ENCODE assay signal across 8 cellular contexts in the genomic region with DNA sequence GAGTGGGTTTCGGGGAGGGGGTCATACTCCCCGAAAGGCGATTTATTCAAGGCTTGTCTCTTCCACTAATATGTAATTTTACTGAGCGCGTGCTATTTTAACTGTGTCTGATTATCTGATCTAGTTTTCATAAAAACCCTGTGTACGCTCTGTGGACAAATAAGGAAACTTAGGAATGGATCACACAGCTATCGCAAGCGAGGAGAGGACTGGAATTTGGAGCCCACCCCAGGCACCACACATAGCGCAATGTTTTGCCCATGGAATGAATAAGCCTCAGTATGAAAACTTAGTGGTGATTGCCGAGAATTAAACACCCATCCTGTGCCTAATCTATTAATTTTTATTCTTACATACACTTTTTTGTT. TPM values are rescaled to one million over a fixed set of nuclear protein-coding genes. Genes with fewer than 3 reads are reported as not detected.
DNase-seq lines count a peak whose midpoint lies in the region; ATAC-seq and TF ChIP-seq lines count a peak whose summit lies in the region.

No MANE protein-coding gene starts in this region.

- intact Hi-C loops in left ventricle myocardium inferior (cut with micrococcal nuclease), result no loop called here

- H3K4me1 ChIP-seq in BLaER1 treated with 17β-estradiol and CSF1 and Interleukin-3, amounts not matched to agents 10 nM and 100 nM, result peaks cover 27 to 49% (median 42%) of the 10 kb centered on the region in 10 experiments
- H3K4me1 ChIP-seq in left ventricle myocardium inferior (peaks cover 43% of the 10 kb centered on the region), skeletal muscle satellite cell (ENCODE audit: control insufficient read depth, insufficient read depth, low read length) (peaks cover 19% of the 10 kb centered on the region)

- H3K27ac ChIP-seq in BLaER1 treated with 17β-estradiol and CSF1 and Interleukin-3, amounts not matched to agents 10 nM and 100 nM, result peak overlapping the region; percentile 71 to 92 (median 85)
- H3K27ac ChIP-seq in left ventricle myocardium inferior (replicated peaks), result peak overlapping the region; percentile 95

- peaks cover 36% of the 10 kb centered on the region for H3K4me1 Mint-ChIP-seq in activated CD8-positive, alpha-beta T cell treated with anti-CD3 and anti-CD28 coated beads, Interleukin-2, amount 10 ng/mL, durations not matched to agents 7 days and 5 days (ENCODE audit: low read depth)

- H3K9ac ChIP-seq in BLaER1 treated with 17β-estradiol and CSF1 and Interleukin-3, amounts not matched to agents 10 nM and 100 nM, result peak overlapping the region; percentile 89 to 97 (median 93)
- H3K9ac ChIP-seq in skeletal muscle satellite cell (ENCODE audit: low read depth, low read length), result peak overlapping the region; percentile 95

- no peaks in the 10 kb centered on the region for H3K9me3 ChIP-seq in BLaER1 treated with 17β-estradiol and CSF1 and Interleukin-3, amounts not matched to agents 10 nM and 100 nM (replicated peaks in 1 of 11)
- H3K9me3 ChIP-seq in left ventricle myocardium inferior (replicated peaks) (no peaks in the 10 kb centered on the region), skeletal muscle satellite cell (replicated peaks; ENCODE audit: low read length) (no peaks in the 10 kb centered on the region)

- no peak for TF ChIP-seq CTCF in HFF-Myc (IDR thresholded peaks at IDR 0.05; ENCODE audit: low read depth, low read length, missing control alignments)
- TF ChIP-seq CTCF in left ventricle myocardium inferior (IDR thresholded peaks at IDR 0.05; ENCODE audit: borderline replicate concordance), result no peak
- no peak for TF ChIP-seq CTCF in GM10266 (IDR thresholded peaks at IDR 0.05; ENCODE audit: control insufficient read depth, insufficient read depth, low read depth, missing control alignments)

- ATAC-seq in activated CD8-positive, alpha-beta T cell treated with anti-CD3 and anti-CD28 coated beads, Interleukin-2, amount 10 ng/mL, durations not matched to agents 7 days and 5 days, result no peak
- no peak for ATAC-seq in GM19463 (IDR thresholded peaks at IDR 0.05; ENCODE audit: unreplicated experiment)

- CTCF ChIA-PET in activated CD8-positive, alpha-beta T cell treated with anti-CD3 and anti-CD28 coated beads, Interleukin-2, amount 10 ng/mL, durations not matched to agents 7 days and 5 days (lab: Charles Lee), result interaction anchor here (1.1 to 3.0 kb wide), 13 partner anchors 29 to 334 kb away, joined by 3 to 21 read pairs (median 8); a partner anchor contains a TSS

- H3K36me3 Mint-ChIP-seq in activated CD8-positive, alpha-beta T cell treated with anti-CD3 and anti-CD28 coated beads, Interleukin-2, amount 10 ng/mL, durations not matched to agents 7 days and 5 days (ENCODE audit: low read depth), result peaks cover 40% of the 10 kb centered on the region

- POLR2A ChIA-PET in activated CD8-positive, alpha-beta T cell treated with anti-CD3 and anti-CD28 coated beads, Interleukin-2, amount 10 ng/mL, durations not matched to agents 7 days and 5 days (lab: Charles Lee), result interaction anchor here (0.6 to 5.7 kb wide), 49 partner anchors 8 to 1591 kb away, joined by 3 to 97 read pairs (median 6); a partner anchor contains a TSS

- H3K27me3 Mint-ChIP-seq in activated CD8-positive, alpha-beta T cell treated with anti-CD3 and anti-CD28 coated beads, Interleukin-2, amount 10 ng/mL, durations not matched to agents 7 days and 5 days (ENCODE audit: low read depth), result no peaks in the 10 kb centered on the region

- H3K9me3 Mint-ChIP-seq in activated CD8-positive, alpha-beta T cell treated with anti-CD3 and anti-CD28 coated beads, Interleukin-2, amount 10 ng/mL, durations not matched to agents 7 days and 5 days (ENCODE audit: insufficient read depth), result no peaks in the 10 kb centered on the region

- H3K36me3 ChIP-seq in BLaER1 treated with 17β-estradiol and CSF1 and Interleukin-3, amounts not matched to agents 10 nM and 100 nM, result peaks cover 35 to 40% (median 39%) of the 10 kb centered on the region in 11 experiments
- peaks cover 30% of the 10 kb centered on the region for H3K36me3 ChIP-seq in left ventricle myocardium inferior
- H3K36me3 ChIP-seq in skeletal muscle satellite cell (ENCODE audit: insufficient read depth, low read length), result peaks cover 37% of the 10 kb centered on the region

- no peak for DNase-seq in HFF-Myc (ENCODE audit: extremely low read depth, low read depth)
- no peak for DNase-seq in activated CD8-positive, alpha-beta T cell treated with anti-CD3 and anti-CD28 coated beads, Interleukin-2, amount 10 ng/mL, durations not matched to agents 7 days and 5 days
- no peak for DNase-seq in left ventricle myocardium inferior
- no peak for DNase-seq in GM10266 (ENCODE audit: extremely low spot score)
- DNase-seq in pons (ENCODE audit: low spot score), result no peak

- H3K4me3 ChIP-seq in BLaER1 treated with 17β-estradiol and CSF1 and Interleukin-3, amounts not matched to agents 10 nM and 100 nM, result peak overlapping the region; percentile 84 to 99 (median 94)
- H3K4me3 ChIP-seq in HFF-Myc (replicated peaks; ENCODE audit: low read depth, low read length), result peak overlapping the region; percentile 92
- H3K4me3 ChIP-seq in left ventricle myocardium inferior, result peak overlapping the region; percentile 98
- peak overlapping the region; percentile 92 for H3K4me3 ChIP-seq in skeletal muscle satellite cell (ENCODE audit: low read length)

- peak overlapping the region; percentile 94 for H3K27ac Mint-ChIP-seq in activated CD8-positive, alpha-beta T cell treated with anti-CD3 and anti-CD28 coated beads, Interleukin-2, amount 10 ng/mL, durations not matched to agents 7 days and 5 days

- H3K27me3 ChIP-seq in BLaER1 treated with 17β-estradiol and CSF1 and Interleukin-3, amounts not matched to agents 10 nM and 100 nM, result no peaks in the 10 kb centered on the region
- H3K27me3 ChIP-seq in left ventricle myocardium inferior (ENCODE audit: low read depth), result no peaks in the 10 kb centered on the region
- no peaks in the 10 kb centered on the region for H3K27me3 ChIP-seq in skeletal muscle satellite cell (ENCODE audit: control insufficient read depth, insufficient read depth, low read length)

- H3K4me3 Mint-ChIP-seq in activated CD8-positive, alpha-beta T cell treated with anti-CD3 and anti-CD28 coated beads, Interleukin-2, amount 10 ng/mL, durations not matched to agents 7 days and 5 days, result peak overlapping the region; percentile 94

- peak overlapping the region; percentile 83 to 99 (median 90) for H3K4me2 ChIP-seq in BLaER1 treated with 17β-estradiol and CSF1 and Interleukin-3, amounts not matched to agents 10 nM and 100 nM
- H3K4me2 ChIP-seq in skeletal muscle satellite cell (ENCODE audit: low read length), result peak overlapping the region; percentile 95

- H4K20me1 ChIP-seq in BLaER1 treated with 17β-estradiol and CSF1 and Interleukin-3, amounts not matched to agents 10 nM and 100 nM, result peaks cover 43 to 44% (median 44%) of the 10 kb centered on the region in 11 experiments

RNA-seq across cellular contexts. Expression of a gene that starts 9.8 kb away (rescaled TPM):
- not detected for total RNA-seq in activated CD8-positive, alpha-beta T cell treated with anti-CD3 and anti-CD28 coated beads, Interleukin-2, amount 10 ng/mL, durations not matched to agents 7 days and 5 days
- total RNA-seq in left ventricle myocardium inferior, result 1.2 TPM
- total RNA-seq in skeletal muscle satellite cell (2012; rRNA removed), result 0.66 and 1.5 TPM in 2 replicates

RNA-seq across cellular contexts. Expression of a gene that starts 29.3 kb away (rescaled TPM):
- total RNA-seq in activated CD8-positive, alpha-beta T cell treated with anti-CD3 and anti-CD28 coated beads, Interleukin-2, amount 10 ng/mL, durations not matched to agents 7 days and 5 days, result 10 to 100 TPM; 73.2 to 77.7 TPM
- total RNA-seq in left ventricle myocardium inferior, result 13.0 TPM
- 25.6 and 26.9 TPM in 2 replicates for total RNA-seq in skeletal muscle satellite cell (2012; rRNA removed)
